In the genomic region with DNA sequence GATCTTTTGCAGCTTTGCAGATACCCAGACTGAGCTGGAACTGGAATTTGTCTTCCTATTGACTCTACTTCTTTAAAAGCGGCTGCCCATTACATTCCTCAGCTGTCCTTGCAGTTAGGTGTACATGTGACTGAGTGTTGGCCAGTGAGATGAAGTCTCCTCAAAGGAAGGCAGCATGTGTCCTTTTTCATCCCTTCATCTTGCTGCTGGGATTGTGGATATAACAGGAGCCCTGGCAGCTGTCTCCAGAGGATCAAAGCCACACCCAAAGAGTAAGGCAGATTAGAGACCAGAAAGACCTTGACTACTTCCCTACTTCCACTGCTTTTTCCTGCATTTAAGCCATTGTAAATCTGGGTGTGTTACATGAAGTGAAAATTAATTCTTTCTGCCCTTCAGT, we compare ENCODE assay signal across 15 cellular contexts.
"Had no signal": no experiment of that assay in that cellular context is flagged by ENCODE, and none has a peak within 500 bp of the region (broad histone marks: within the 10 kb centered on the region; RNA-seq: fewer than 3 reads in every experiment).

No MANE protein-coding gene starts in this region.

- H3K36me3 ChIP-seq: breast epithelium, ovary, right lobe of liver, upper lobe of right lung had no signal

- H3K27me3 ChIP-seq: ascending aorta, breast epithelium, dorsolateral prefrontal cortex, ovary, right lobe of liver, upper lobe of right lung had no signal

- H3K9me3 ChIP-seq: ascending aorta, breast epithelium, ovary, right lobe of liver, upper lobe of right lung had no signal

- H3K27ac ChIP-seq: ascending aorta, breast epithelium, dorsolateral prefrontal cortex, ovary, right lobe of liver, upper lobe of right lung had no signal

- DNase-seq: activated CD4-positive, alpha-beta T cell treated with anti-CD3 and anti-CD28 coated beads for 1 hour; activated CD4-positive, alpha-beta T cell treated with anti-CD3 and anti-CD28 coated beads, Interleukin-2, amount 50 U/mL, for 4 hours; activated naive CD4-positive, alpha-beta T cell treated with anti-CD3 and anti-CD28 coated beads, Interleukin-2, amount 10 ng/mL, durations not matched to agents 7 days and 5 days; dorsolateral prefrontal cortex; endodermal cell; erythroblast; naive B cell; ovary; right lobe of liver; stimulated activated CD4-positive, alpha-beta T cell treated with anti-CD3 and anti-CD28 coated beads, Interleukin-1b, Interleukin-23, amount 100 ng/mL, for 48 hours; stimulated activated naive CD8-positive, alpha-beta T cell treated with anti-CD3 and anti-CD28 coated beads, Interleukin-15, amount 100 ng/mL, for 72 hours; upper lobe of right lung had no signal

- H3K4me1 ChIP-seq: ascending aorta, breast epithelium, right lobe of liver, upper lobe of right lung had no signal

- H3K4me3 ChIP-seq: ascending aorta, breast epithelium, dorsolateral prefrontal cortex, lung, ovary, right lobe of liver, upper lobe of right lung had no signal

- ATAC-seq: right lobe of liver; stimulated activated naive CD8-positive, alpha-beta T cell treated with anti-CD3 and anti-CD28 coated beads, Interleukin-15, amount 100 ng/mL, for 72 hours; upper lobe of right lung had no signal
